In the genomic region with DNA sequence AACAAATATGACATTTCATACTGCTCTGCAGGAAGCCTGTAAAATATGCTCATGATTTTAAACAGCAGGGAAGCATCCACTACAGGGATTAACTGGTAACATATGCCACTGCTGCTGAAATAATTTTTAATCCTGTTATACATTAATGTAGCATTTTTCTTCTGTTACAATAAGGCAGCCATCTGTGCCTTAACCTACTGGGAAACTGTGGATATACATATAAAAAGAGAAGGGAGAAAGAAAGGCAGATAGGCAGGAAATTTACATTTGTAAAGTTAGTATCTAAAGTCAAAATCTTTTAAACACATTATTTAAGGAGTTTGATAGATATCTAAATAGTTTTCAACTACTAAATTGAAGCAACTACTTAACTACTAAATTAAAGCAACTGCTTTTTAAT, we compare ENCODE assay signal across 17 cellular contexts.
DNase-seq lines count a peak whose midpoint lies in the region; ATAC-seq, FAIRE-seq and TF ChIP-seq lines count a peak whose summit lies in the region.
"Had no signal": no experiment of that assay in that cellular context is flagged by ENCODE, and none has a peak within 500 bp of the region (broad histone marks: within the 10 kb centered on the region; RNA-seq: fewer than 3 reads in every experiment).

No MANE protein-coding gene starts in this region.

- no peaks in the 10 kb centered on the region for H3K27me3 ChIP-seq in HUES48 (ENCODE audit: control insufficient read depth, insufficient read depth, low read length)

- POLR2A ChIA-PET in activated CD4-positive, alpha-beta memory T cell treated with anti-CD3 and anti-CD28 coated beads for 36 hours (lab: Charles Lee), result no interaction called here

- H3K36me3 ChIP-seq in HUES48 (ENCODE audit: control insufficient read depth, insufficient read depth, low read length), result no peaks in the 10 kb centered on the region
- H3K36me3 ChIP-seq: BLaER1 treated with 17β-estradiol and CSF1 and Interleukin-3, amounts not matched to agents 10 nM and 100 nM had no signal

- peaks cover 4% of the 10 kb centered on the region for H3K9me3 Mint-ChIP-seq in chondrocyte (ENCODE audit: low read depth)
- peaks cover 5% of the 10 kb centered on the region for H3K9me3 Mint-ChIP-seq in activated CD4-positive, alpha-beta memory T cell treated with anti-CD3 and anti-CD28 coated beads for 36 hours

- CTCF ChIA-PET in activated CD4-positive, alpha-beta memory T cell treated with anti-CD3 and anti-CD28 coated beads for 36 hours (lab: Charles Lee), result no interaction called here

- no peak overlapping the region for H3K27ac Mint-ChIP-seq in chondrocyte (ENCODE audit: unreplicated experiment)
- H3K27ac Mint-ChIP-seq in activated CD4-positive, alpha-beta memory T cell treated with anti-CD3 and anti-CD28 coated beads for 36 hours, result no peak overlapping the region
- H3K27ac Mint-ChIP-seq: B cell; CD8-positive, alpha-beta T cell; HFFc6 had no signal

- no peak overlapping the region for H3K4me3 Mint-ChIP-seq in chondrocyte (ENCODE audit: unreplicated experiment)
- H3K4me3 Mint-ChIP-seq in activated CD4-positive, alpha-beta memory T cell treated with anti-CD3 and anti-CD28 coated beads for 36 hours, result no peak overlapping the region
- H3K4me3 Mint-ChIP-seq: B cell; CD8-positive, alpha-beta T cell; HFFc6 had no signal

- H3K4me1 ChIP-seq in HUES48 (ENCODE audit: control insufficient read depth, insufficient read depth, low read length), result peaks cover 23% of the 10 kb centered on the region
- H3K4me1 ChIP-seq: BLaER1 treated with 17β-estradiol and CSF1 and Interleukin-3, amounts not matched to agents 10 nM and 100 nM had no signal

- FAIRE-seq in colon (lab: Jason Lieb, UNC), result peak; percentile 57
- FAIRE-seq: GM12878, H54 had no signal

- H3K4me1 Mint-ChIP-seq in chondrocyte (ENCODE audit: low read depth), result no peaks in the 10 kb centered on the region
- no peaks in the 10 kb centered on the region for H3K4me1 Mint-ChIP-seq in activated CD4-positive, alpha-beta memory T cell treated with anti-CD3 and anti-CD28 coated beads for 36 hours (ENCODE audit: low read depth)
- H3K4me1 Mint-ChIP-seq: B cell had no signal

- no peak for ATAC-seq in Right ventricle myocardium inferior
- ATAC-seq: CD8-positive, alpha-beta T cell; GM12878; HCT116 had no signal

- intact Hi-C loops in Right ventricle myocardium inferior (cut with DNase I), result no loop called here
- intact Hi-C loops in activated CD4-positive, alpha-beta memory T cell treated with anti-CD3 and anti-CD28 coated beads for 36 hours (cut with micrococcal nuclease), result no loop called here

- H3K27me3 Mint-ChIP-seq in chondrocyte (ENCODE audit: low read depth), result peaks cover 2% of the 10 kb centered on the region
- no peaks in the 10 kb centered on the region for H3K27me3 Mint-ChIP-seq in activated CD4-positive, alpha-beta memory T cell treated with anti-CD3 and anti-CD28 coated beads for 36 hours
- H3K27me3 Mint-ChIP-seq: B cell had no signal

- no peak overlapping the region for H3K9ac ChIP-seq in HUES48 (ENCODE audit: low read depth, low read length)
- H3K9ac ChIP-seq: BLaER1 treated with 17β-estradiol and CSF1 and Interleukin-3, amounts not matched to agents 10 nM and 100 nM had no signal

- no peak overlapping the region for H3K4me3 ChIP-seq in HUES48 (ENCODE audit: low read depth, low read length)
- H3K4me3 ChIP-seq: BLaER1 treated with 17β-estradiol and CSF1 and Interleukin-3, amounts not matched to agents 10 nM and 100 nM; GM12878 had no signal

- DNase-seq in NCI-H82 (lab: John Stamatoyannopoulos, UW) (peak; percentile 71), Right ventricle myocardium inferior (ENCODE audit: missing footprints) (no peak), chondrocyte (ENCODE audit: low spot score) (no peak)
- no peak for DNase-seq in activated CD4-positive, alpha-beta memory T cell treated with anti-CD3 and anti-CD28 coated beads for 36 hours
- DNase-seq: CD8-positive, alpha-beta T cell; DMS 273 treated with DMSO at 0.1 percent for 48 hours; DMS53; DND-41; EL; HFFc6 had no signal

- TF ChIP-seq CTCF in chondrocyte (IDR thresholded peaks at IDR 0.05), result no peak

- H3K36me3 Mint-ChIP-seq in chondrocyte (ENCODE audit: low read depth), result no peaks in the 10 kb centered on the region
- no peaks in the 10 kb centered on the region for H3K36me3 Mint-ChIP-seq in activated CD4-positive, alpha-beta memory T cell treated with anti-CD3 and anti-CD28 coated beads for 36 hours
- H3K36me3 Mint-ChIP-seq: CD8-positive, alpha-beta T cell had no signal

- H3K27ac ChIP-seq in HUES48 (ENCODE audit: low read depth, low read length), result peak overlapping the region; percentile 40
- H3K27ac ChIP-seq: BLaER1 treated with 17β-estradiol and CSF1 and Interleukin-3, amounts not matched to agents 10 nM and 100 nM had no signal

- peaks cover 17% of the 10 kb centered on the region for H3K9me3 ChIP-seq in HUES48 (ENCODE audit: control insufficient read depth, insufficient read depth, low read length)
